13 cellular contexts compared by ENCODE assay signal in genomic region chr11:119907122-119907933, GRCh38.
DNase-seq lines count a peak whose midpoint lies in the region; ATAC-seq and TF ChIP-seq lines count a peak whose summit lies in the region.
"Had no signal": no experiment of that assay in that cellular context is flagged by ENCODE, and none has a peak within 500 bp of the region (broad histone marks: within the 10 kb centered on the region; RNA-seq: fewer than 3 reads in every experiment).

No MANE protein-coding gene starts in this region.

- WGBS in esophagus, 2 donors = 42 to 49% methylated on average over 12 of the region's 12 CpGs

- H3K79me2 ChIP-seq in neural progenitor cell (ENCODE audit: low read depth) = no peaks in the 10 kb centered on the region

- H3K4me3 Mint-ChIP-seq in neural progenitor cell = no peak overlapping the region
- H3K4me3 Mint-ChIP-seq: activated naive CD8-positive, alpha-beta T cell had no signal

- H3K27ac ChIP-seq in BLaER1 = no peak overlapping the region
- peak overlapping the region; percentile 79 to 87 for H3K27ac ChIP-seq in esophagus (ENCODE audit: low read depth in 2 of 2, low read length in 1 of 2)
- H3K27ac ChIP-seq in neural progenitor cell = no peak overlapping the region

- peaks cover 59% of the 10 kb centered on the region for H3K4me1 ChIP-seq in BLaER1
- H3K4me1 ChIP-seq in esophagus (ENCODE audit: control insufficient read depth in 2 of 2, insufficient read depth in 2 of 2, low read length in 1 of 2) = peaks cover 8 to 24% of the 10 kb centered on the region in 2 donors
- H3K4me1 ChIP-seq in neural progenitor cell = peaks cover 13% of the 10 kb centered on the region

- no peak overlapping the region for H3K9ac ChIP-seq in BLaER1
- H3K9ac ChIP-seq in neural progenitor cell = no peak overlapping the region

- H3K4me3 ChIP-seq in BLaER1 (no peak overlapping the region), LNCaP clone FGC (ENCODE audit: low read depth, low read length) (no peak overlapping the region), esophagus (ENCODE audit: low read depth in 1 of 2, low read length in 2 of 2) (no peak overlapping the region), neural progenitor cell (no peak overlapping the region)
- H3K4me3 ChIP-seq: MG63 had no signal

- H3K36me3 ChIP-seq in BLaER1 (no peaks in the 10 kb centered on the region), esophagus (ENCODE audit: control insufficient read depth in 2 of 2, insufficient read depth in 2 of 2, low read length in 1 of 2) (no peaks in the 10 kb centered on the region), neural progenitor cell (no peaks in the 10 kb centered on the region)
- H3K36me3 ChIP-seq: MG63 had no signal

- H3K9me3 ChIP-seq in BLaER1 (no peaks in the 10 kb centered on the region), esophagus (ENCODE audit: control insufficient read depth in 2 of 2, insufficient read depth in 1 of 2, low read depth in 1 of 2, low read length in 1 of 2) (no peaks in the 10 kb centered on the region), neural progenitor cell (ENCODE audit: low read depth) (no peaks in the 10 kb centered on the region)
- H3K9me3 ChIP-seq: MG63 had no signal

- DNase-seq in LNCaP clone FGC (ENCODE audit: low read depth) (peak; percentile 72), neural progenitor cell (ENCODE audit: low spot score) (no peak), iPS-NIHi11 (ENCODE audit: low spot score) (no peak), erythroblast (lab: John Stamatoyannopoulos, UW) (no peak), T1000 (lab: John Stamatoyannopoulos, UW) (no peak)
- DNase-seq: activated CD4-positive, CD25-positive, alpha-beta regulatory T cell treated with anti-CD3 and anti-CD28 coated beads, Interleukin-2, amount 50 U/mL, for 72 hours; activated T-cell treated with anti-CD3 and anti-CD28 coated beads for 4 hours; MG63; OCI-M1 had no signal

- no peak overlapping the region for H2AFZ ChIP-seq in neural progenitor cell (replicated peaks)

- no peaks in the 10 kb centered on the region for H3K9me3 Mint-ChIP-seq in neural progenitor cell

- peaks cover 3% of the 10 kb centered on the region for H3K27me3 Mint-ChIP-seq in neural progenitor cell (ENCODE audit: insufficient read depth, low read depth)
- H3K27me3 Mint-ChIP-seq: activated naive CD8-positive, alpha-beta T cell had no signal

- no peak for TF ChIP-seq CTCF in LNCaP clone FGC (IDR thresholded peaks at IDR 0.05; ENCODE audit: control insufficient read depth, extremely low read depth, insufficient read depth)
- no peak for TF ChIP-seq CTCF in neural progenitor cell (IDR thresholded peaks at IDR 0.05)

- H3K27me3 ChIP-seq in BLaER1 (no peaks in the 10 kb centered on the region), esophagus (ENCODE audit: control insufficient read depth in 1 of 2, insufficient read depth in 2 of 2, low read length in 2 of 2) (no peaks in the 10 kb centered on the region), neural progenitor cell (no peaks in the 10 kb centered on the region)

- no peaks in the 10 kb centered on the region for H3F3A ChIP-seq in neural progenitor cell (ENCODE audit: low read depth)

- H3K4me1 Mint-ChIP-seq in neural progenitor cell = peaks cover 44% of the 10 kb centered on the region

- H3K27ac Mint-ChIP-seq in neural progenitor cell = peak overlapping the region; percentile 6
- H3K27ac Mint-ChIP-seq: activated naive CD8-positive, alpha-beta T cell had no signal

- ATAC-seq in HG03108 (IDR thresholded peaks at IDR 0.05; ENCODE audit: unreplicated experiment) = no peak

- H4K20me1 ChIP-seq in BLaER1 (no peaks in the 10 kb centered on the region), neural progenitor cell (ENCODE audit: low read depth) (no peaks in the 10 kb centered on the region)

- H3K4me2 ChIP-seq in BLaER1 (peak overlapping the region; percentile 86), neural progenitor cell (no peak overlapping the region)

- no peak for TF ChIP-seq POLR2A in erythroblast (IDR thresholded peaks at IDR 0.05; ENCODE audit: low read length)

- H3K36me3 Mint-ChIP-seq in neural progenitor cell = no peaks in the 10 kb centered on the region
- H3K36me3 Mint-ChIP-seq: activated naive CD8-positive, alpha-beta T cell had no signal

Comparison
In these comparisons a context has a peak if more than half of its experiments do, and no peak if none do; other contexts are left out.
1. H3K27ac ChIP-seq: peak in esophagus (2 of 2); none in BLaER1 (single experiment) and neural progenitor cell (single experiment).